ENCODE assay signal across 2 cellular contexts in the genomic region with DNA sequence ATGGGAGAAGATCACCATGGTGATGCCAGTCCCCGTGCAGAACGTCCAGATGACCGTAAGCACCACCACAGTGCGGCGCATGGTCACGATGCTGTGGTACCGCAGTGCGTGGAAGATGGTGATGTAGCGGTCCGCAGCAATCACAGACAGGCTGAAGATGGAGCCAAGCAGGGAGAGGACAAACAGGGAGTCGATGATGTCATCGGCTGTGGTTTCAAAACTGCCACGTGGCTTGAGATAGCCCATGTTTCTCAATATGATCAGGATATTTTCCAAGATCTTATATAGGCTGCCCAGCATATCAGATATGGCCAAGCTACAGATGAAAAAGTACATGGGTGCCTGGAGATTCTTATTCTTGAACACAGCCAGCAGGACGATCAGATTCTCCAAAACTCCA.
TF ChIP-seq lines count a peak whose summit lies in the region.

No MANE protein-coding gene starts in this region.

TF ChIP-seq in K562, 482 proteins besides CTCF, POLR2A, EP300 and RAD21 (continues in another document):
- TF ChIP-seq ATF7 (IDR thresholded peaks at IDR 0.05) (peak; percentile 73; the same call in 1 of the 2 replicates), ZNF217 (CRISPR knock-in tag; IDR thresholded peaks at IDR 0.05) (no peak), ZSCAN32 (CRISPR knock-in tag; IDR thresholded peaks at IDR 0.05) (no peak), SNIP1 (IDR thresholded peaks at IDR 0.05; ENCODE audit: low read depth) (no peak), POU5F1 (IDR thresholded peaks at IDR 0.05; ENCODE audit: borderline replicate concordance, low read depth, low read length, partially characterized antibody) (no peak), JUND (IDR thresholded peaks at IDR 0.05; ENCODE audit: borderline replicate concordance, low read depth, low read length) (peak; percentile 23; the same call in 1 of the 2 replicates), JUND (tag; IDR thresholded peaks at IDR 0.05; ENCODE audit: borderline replicate concordance, low read depth, low read length) (no peak)
- TF ChIP-seq, protein P1, sequence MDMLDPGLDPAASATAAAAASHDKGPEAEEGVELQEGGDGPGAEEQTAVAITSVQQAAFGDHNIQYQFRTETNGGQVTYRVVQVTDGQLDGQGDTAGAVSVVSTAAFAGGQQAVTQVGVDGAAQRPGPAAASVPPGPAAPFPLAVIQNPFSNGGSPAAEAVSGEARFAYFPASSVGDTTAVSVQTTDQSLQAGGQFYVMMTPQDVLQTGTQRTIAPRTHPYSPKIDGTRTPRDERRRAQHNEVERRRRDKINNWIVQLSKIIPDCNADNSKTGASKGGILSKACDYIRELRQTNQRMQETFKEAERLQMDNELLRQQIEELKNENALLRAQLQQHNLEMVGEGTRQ (CRISPR knock-in tag; IDR thresholded peaks at IDR 0.05) = no peak
- TF ChIP-seq, protein P2, sequence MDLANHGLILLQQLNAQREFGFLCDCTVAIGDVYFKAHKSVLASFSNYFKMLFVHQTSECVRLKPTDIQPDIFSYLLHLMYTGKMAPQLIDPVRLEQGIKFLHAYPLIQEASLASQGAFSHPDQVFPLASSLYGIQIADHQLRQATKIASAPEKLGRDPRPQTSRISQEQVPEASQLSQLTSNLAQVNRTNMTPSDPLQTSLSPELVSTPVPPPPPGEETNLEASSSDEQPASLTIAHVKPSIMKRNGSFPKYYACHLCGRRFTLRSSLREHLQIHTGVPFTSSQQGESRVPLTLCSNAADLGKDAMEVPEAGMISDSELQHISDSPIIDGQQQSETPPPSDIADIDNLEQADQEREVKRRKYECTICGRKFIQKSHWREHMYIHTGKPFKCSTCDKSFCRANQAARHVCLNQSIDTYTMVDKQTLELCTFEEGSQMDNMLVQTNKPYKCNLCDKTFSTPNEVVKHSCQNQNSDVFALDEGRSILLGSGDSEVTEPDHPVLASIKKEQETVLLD (IDR thresholded peaks at IDR 0.05) = no peak
- TF ChIP-seq, protein P3, sequence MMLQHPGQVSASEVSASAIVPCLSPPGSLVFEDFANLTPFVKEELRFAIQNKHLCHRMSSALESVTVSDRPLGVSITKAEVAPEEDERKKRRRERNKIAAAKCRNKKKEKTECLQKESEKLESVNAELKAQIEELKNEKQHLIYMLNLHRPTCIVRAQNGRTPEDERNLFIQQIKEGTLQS (IDR thresholded peaks at IDR 0.05) = peak; percentile 79
- TF ChIP-seq, protein P3 (CRISPR knock-in tag; conservative IDR thresholded peaks at IDR 0.05) = no peak

TF ChIP-seq in H1, 55 proteins besides CTCF, POLR2A, EP300 and RAD21:
- TF ChIP-seq ZNF274 (IDR thresholded peaks at IDR 0.05; ENCODE audit: borderline replicate concordance, extremely low read depth, low read length) (no peak), EZH2 (IDR thresholded peaks at IDR 0.05; ENCODE audit: low read depth, low read length, severe bottlenecking) (no peak), MAFK (IDR thresholded peaks at IDR 0.05; ENCODE audit: low read depth, low read length) (no peak), NRF1 (IDR thresholded peaks at IDR 0.05; ENCODE audit: low read depth, low read length) (no peak), SUZ12 (IDR thresholded peaks at IDR 0.05; ENCODE audit: low read length) (no peak), PHF8 (conservative IDR thresholded peaks at IDR 0.05; ENCODE audit: low read depth, low read length) (no peak), ASH2L (IDR thresholded peaks at IDR 0.05; ENCODE audit: low read length) (no peak), BACH1 (IDR thresholded peaks at IDR 0.05; ENCODE audit: low read length) (no peak), GABPA (IDR thresholded peaks at IDR 0.05; ENCODE audit: borderline replicate concordance, insufficient read depth, low read length) (no peak), SP4 (IDR thresholded peaks at IDR 0.05; ENCODE audit: low read length) (no peak), TCF12 (IDR thresholded peaks at IDR 0.05; ENCODE audit: low read depth, low read length) (no peak), CREB1 (IDR thresholded peaks at IDR 0.05) (no peak), SIX5 (IDR thresholded peaks at IDR 0.05; ENCODE audit: low read depth, low read length) (no peak), KDM5A (IDR thresholded peaks at IDR 0.05; ENCODE audit: low read length) (no peak), POU5F1 (IDR thresholded peaks at IDR 0.05; ENCODE audit: low read depth, low read length) (no peak)
- TF ChIP-seq, protein P3 (IDR thresholded peaks at IDR 0.05; ENCODE audit: insufficient read depth, low read depth, low read length) = no peak
TF ChIP-seq in H1: peak in this region for 0.
